1 cellular context compared by ENCODE assay signal in genomic region chr15:41568350-41569017, GRCh38.
TF ChIP-seq lines count a peak whose summit lies in the region.

No MANE protein-coding gene starts in this region.

TF ChIP-seq in HepG2, 621 proteins besides CTCF, POLR2A, EP300 and RAD21 (continued from another document and continues in another):
- TF ChIP-seq ZNF407 (CRISPR knock-in tag; IDR thresholded peaks at IDR 0.05; ENCODE audit: not compliant biosample characterization) (no peak), HDAC6 (IDR thresholded peaks at IDR 0.05; ENCODE audit: low read depth, low read length) (no peak), NFAT5 (CRISPR knock-in tag; IDR thresholded peaks at IDR 0.05) (0 out of 2 replicates have a peak, but pooled peaks have one; percentile 34), SP1 (IDR thresholded peaks at IDR 0.05) (no peak), SP1 (CRISPR knock-in tag; IDR thresholded peaks at IDR 0.05) (no peak), MED8 (CRISPR knock-in tag; IDR thresholded peaks at IDR 0.05; ENCODE audit: insufficient replicate concordance) (no peak), ZNF430 (CRISPR knock-in tag; IDR thresholded peaks at IDR 0.05) (peak; percentile 60; the same call in 1 of the 2 replicates), KAT8 (CRISPR knock-in tag; IDR thresholded peaks at IDR 0.05) (peak; percentile 83), ZNF3 (CRISPR knock-in tag; IDR thresholded peaks at IDR 0.05) (0 out of 2 replicates have a peak, but pooled peaks have one; percentile 42), ZNF570 (CRISPR knock-in tag; IDR thresholded peaks at IDR 0.05; ENCODE audit: borderline replicate concordance) (no peak), NR2C2 (CRISPR knock-in tag; IDR thresholded peaks at IDR 0.05; ENCODE audit: borderline replicate concordance) (peak; percentile 42; the same call in 1 of the 2 replicates), FOXM1 (CRISPR knock-in tag; IDR thresholded peaks at IDR 0.05) (no peak), BHLHE40 (IDR thresholded peaks at IDR 0.05; ENCODE audit: low read length) (0 out of 2 replicates have a peak, but pooled peaks have one; percentile 17), FOXP4 (CRISPR knock-in tag; IDR thresholded peaks at IDR 0.05) (peak; percentile 99), ZNF12 (CRISPR knock-in tag; IDR thresholded peaks at IDR 0.05) (peak; percentile 59; the same call in 1 of the 2 replicates), TCF7L2 (IDR thresholded peaks at IDR 0.05; ENCODE audit: low read depth, low read length) (no peak), KLF16 (CRISPR knock-in tag; IDR thresholded peaks at IDR 0.05) (peak in 1 of 2 experiments; percentile 69; a peak in 2 of 4 replicates), ELF3 (CRISPR knock-in tag; IDR thresholded peaks at IDR 0.05) (peak; percentile 94), ZNF567 (CRISPR knock-in tag; IDR thresholded peaks at IDR 0.05; ENCODE audit: borderline replicate concordance) (no peak), PHB2 (IDR thresholded peaks at IDR 0.05; ENCODE audit: partially characterized antibody) (no peak), ZNF850 (CRISPR knock-in tag; conservative IDR thresholded peaks at IDR 0.05) (no peak), NFIB (CRISPR knock-in tag; IDR thresholded peaks at IDR 0.05; ENCODE audit: borderline replicate concordance) (no peak), TGIF2 (CRISPR knock-in tag; IDR thresholded peaks at IDR 0.05) (peak; percentile 57; the same call in 1 of the 2 replicates), KDM1A (CRISPR knock-in tag; IDR thresholded peaks at IDR 0.05) (no peak), ZNF414 (CRISPR knock-in tag; IDR thresholded peaks at IDR 0.05) (no peak), NPAS2 (CRISPR knock-in tag; IDR thresholded peaks at IDR 0.05; ENCODE audit: borderline replicate concordance) (no peak), ZNF619 (CRISPR knock-in tag; IDR thresholded peaks at IDR 0.05) (no peak), ZNF160 (CRISPR knock-in tag; IDR thresholded peaks at IDR 0.05) (no peak), GTF2F1 (IDR thresholded peaks at IDR 0.05; ENCODE audit: low read length) (no peak), GPBP1L1 (CRISPR knock-in tag; IDR thresholded peaks at IDR 0.05) (no peak), TBX2 (CRISPR knock-in tag; IDR thresholded peaks at IDR 0.05; ENCODE audit: borderline replicate concordance) (peak; percentile 89), ZBTB10 (CRISPR knock-in tag; IDR thresholded peaks at IDR 0.05; ENCODE audit: borderline replicate concordance) (peak; percentile 66; the same call in 1 of the 2 replicates), SKI (IDR thresholded peaks at IDR 0.05; ENCODE audit: partially characterized antibody) (peak; percentile 53), DDIT3 (CRISPR knock-in tag; IDR thresholded peaks at IDR 0.05) (no peak)
